Comparison of ENCODE assay signal across 21 cellular contexts in genomic region chr12:100346660-100347059, GRCh38. TPM values are rescaled to one million over a fixed set of nuclear protein-coding genes. Genes with fewer than 3 reads are reported as not detected.
DNase-seq lines count a peak whose midpoint lies in the region; ATAC-seq, FAIRE-seq and TF ChIP-seq lines count a peak whose summit lies in the region.
"Had no signal": no experiment of that assay in that cellular context is flagged by ENCODE, and none has a peak within 500 bp of the region (broad histone marks: within the 10 kb centered on the region; RNA-seq: fewer than 3 reads in every experiment).

No MANE protein-coding gene starts in this region.

- POLR2A ChIA-PET in K562 (lab: Yijun Ruan, JAX): no interaction called here

- no peak for FAIRE-seq in K562 (lab: Jason Lieb, UNC)
- FAIRE-seq: frontal cortex, kidney had no signal

- DNase-seq in DMS79 treated with DMSO at 0.1 percent for 48 hours (lab: John Stamatoyannopoulos, UW) (peak; percentile 33), HT1080 (ENCODE audit: low read depth) (peak; percentile 36), NCI-H524 treated with DMSO at 0.1 percent for 48 hours (lab: John Stamatoyannopoulos, UW) (peak; percentile 11), K562 (ENCODE audit: extremely low read depth in 1 of 4, low spot score in 3 of 4) (no peak), OCI-M2 (lab: John Stamatoyannopoulos, UW; ENCODE audit: unreplicated experiment) (no peak), HFFc6 (no peak), nephron progenitor cell (no peak), iPS-NIHi7 (ENCODE audit: extremely low spot score) (no peak)
- DNase-seq: activated B cell treated with CpG ODN at 0.5 μM for 24 hours; activated CD8-positive, alpha-beta T cell treated with anti-CD3 and anti-CD28 coated beads, Interleukin-2, amount 10 ng/mL, durations not matched to agents 7 days and 5 days; activated naive CD4-positive, alpha-beta T cell treated with Interleukin-2 at 50 U/mL for 16 hours; activated T-cell treated with anti-CD3 and anti-CD28 coated beads, Interleukin-2, amount 50 U/mL, for 1 hour; CD8-positive, alpha-beta memory T cell; dorsolateral prefrontal cortex; H7; kidney; SK-N-SH; stimulated activated CD4-positive, alpha-beta T cell treated with anti-CD3 and anti-CD28 coated beads, Interleukin-15, amount 100 ng/mL, for 24 hours had no signal

- no peaks in the 10 kb centered on the region for H4K20me1 ChIP-seq in K562 (replicated peaks; ENCODE audit: control insufficient read depth, insufficient read depth, low read length)

- no peak for TF ChIP-seq POLR2A in K562 (conservative IDR thresholded peaks at IDR 0.05)

- no peaks in the 10 kb centered on the region for H3K9me1 ChIP-seq in K562 (ENCODE audit: control insufficient read depth, insufficient read depth, low read length)

- H3K4me2 ChIP-seq in K562 (ENCODE audit: insufficient read depth, low read length): no peak overlapping the region
- H3K4me2 ChIP-seq: SK-N-SH had no signal

- CTCF ChIA-PET in K562 (lab: Yijun Ruan, JAX; ENCODE audit: low intra/inter-chr PET ratio): interaction anchor here (3.4 kb wide), 1 partner anchor 208 kb away, joined by 35 read pairs; no protein-coding TSS in a partner anchor

- H3K4me1 Mint-ChIP-seq in HFFc6 (ENCODE audit: low read depth): no peaks in the 10 kb centered on the region
- peaks cover 4% of the 10 kb centered on the region for H3K4me1 Mint-ChIP-seq in nephron progenitor cell
- H3K4me1 Mint-ChIP-seq: activated B cell treated with CpG ODN at 0.5 μM for 24 hours; CD8-positive, alpha-beta memory T cell had no signal

- H3K27ac Mint-ChIP-seq in HFFc6 (no peak overlapping the region), nephron progenitor cell (no peak overlapping the region)
- H3K27ac Mint-ChIP-seq: activated B cell treated with CpG ODN at 0.5 μM for 24 hours; activated CD8-positive, alpha-beta T cell treated with anti-CD3 and anti-CD28 coated beads, Interleukin-2, amount 10 ng/mL, durations not matched to agents 7 days and 5 days; CD8-positive, alpha-beta memory T cell had no signal

- no peaks in the 10 kb centered on the region; a peak in 1 of 5 replicates for H3K27me3 ChIP-seq in K562 (ENCODE audit: control insufficient read depth in 2 of 2, insufficient read depth in 2 of 2, low read length in 2 of 2)
- H3K27me3 ChIP-seq: dorsolateral prefrontal cortex had no signal

- no peak overlapping the region for H2AFZ ChIP-seq in K562 (ENCODE audit: low read depth, low read length)

- no peaks in the 10 kb centered on the region for H3K36me3 ChIP-seq in K562 (ENCODE audit: control insufficient read depth, insufficient read depth, low read length)

- no peak overlapping the region for H3K4me3 ChIP-seq in K562
- H3K4me3 ChIP-seq: dorsolateral prefrontal cortex had no signal

- H3K36me3 Mint-ChIP-seq in HFFc6 (ENCODE audit: low read depth): no peaks in the 10 kb centered on the region
- peaks cover 9% of the 10 kb centered on the region for H3K36me3 Mint-ChIP-seq in nephron progenitor cell (ENCODE audit: low read depth)

- no peak overlapping the region for H3K9ac ChIP-seq in K562 (ENCODE audit: insufficient read depth in 1 of 2, low read depth in 2 of 2, low read length in 2 of 2)
- H3K9ac ChIP-seq: SK-N-SH had no signal

- no peak; the same call in 2 of the 3 replicates for ATAC-seq in K562
- ATAC-seq: activated CD8-positive, alpha-beta T cell treated with anti-CD3 and anti-CD28 coated beads, Interleukin-2, amount 10 ng/mL, durations not matched to agents 7 days and 5 days had no signal

- in situ Hi-C loops in K562 (cut with MboI): loop anchor here (10.0 kb wide), 1 partner anchor 328 kb away; no protein-coding TSS in a partner anchor

- no peaks in the 10 kb centered on the region for H3K9me3 Mint-ChIP-seq in HFFc6
- peaks cover 3% of the 10 kb centered on the region for H3K9me3 Mint-ChIP-seq in nephron progenitor cell

- no peak for TF ChIP-seq EP300 in K562 (IDR thresholded peaks at IDR 0.05; ENCODE audit: low read length)

- TF ChIP-seq CTCF in K562 (IDR thresholded peaks at IDR 0.05 in 2 of 3, conservative IDR thresholded peaks at IDR 0.05 in 1 of 3; ENCODE audit: insufficient read depth in 2 of 3, low read depth in 1 of 3, low read length in 3 of 3) (no peak), HFFc6 (IDR thresholded peaks at IDR 0.05) (no peak), nephron progenitor cell (IDR thresholded peaks at IDR 0.05) (no peak)

- no peak overlapping the region for H3K27ac ChIP-seq in K562 (ENCODE audit: extremely low read depth, low read depth, low read length)
- H3K27ac ChIP-seq: dorsolateral prefrontal cortex had no signal

- no peak for TF ChIP-seq RAD21 in K562 (CRISPR knock-in tag; conservative IDR thresholded peaks at IDR 0.05 in 1 of 2, IDR thresholded peaks at IDR 0.05 in 1 of 2)

- intact Hi-C loops in K562 (cut with micrococcal nuclease): loop anchor here (5.0 kb wide), 2 partner anchors 131 to 326 kb away; no protein-coding TSS in a partner anchor

- no peaks in the 10 kb centered on the region for H3K4me1 ChIP-seq in K562 (replicated peaks in 1 of 2; ENCODE audit: control insufficient read depth in 2 of 2, insufficient read depth in 2 of 2, low read length in 2 of 2)

- H3K4me3 Mint-ChIP-seq in HFFc6: no peak overlapping the region
- H3K4me3 Mint-ChIP-seq in nephron progenitor cell: no peak overlapping the region
- H3K4me3 Mint-ChIP-seq: activated B cell treated with CpG ODN at 0.5 μM for 24 hours; activated CD8-positive, alpha-beta T cell treated with anti-CD3 and anti-CD28 coated beads, Interleukin-2, amount 10 ng/mL, durations not matched to agents 7 days and 5 days; CD8-positive, alpha-beta memory T cell had no signal

- no peaks in the 10 kb centered on the region for H3K79me2 ChIP-seq in K562 (ENCODE audit: control insufficient read depth, insufficient read depth, low read length)

- H3K27me3 Mint-ChIP-seq in HFFc6 (ENCODE audit: insufficient read depth): no peaks in the 10 kb centered on the region; the same call in 1 of the 2 replicates
- H3K27me3 Mint-ChIP-seq in nephron progenitor cell (ENCODE audit: low read depth, poor library complexity): no peaks in the 10 kb centered on the region
- H3K27me3 Mint-ChIP-seq: activated B cell treated with CpG ODN at 0.5 μM for 24 hours had no signal

- 24% methylated on average over 2 of the region's 3 CpGs for WGBS in K562 (ENCODE audit: insufficient coverage, low coverage, missing lambda C conversion rate)

- no TSS peak for BruUV-seq in K562 (replicated peaks; lab: Mats Ljungman, UMichigan)

- no peaks in the 10 kb centered on the region for H3K9me3 ChIP-seq in K562 (replicated peaks; ENCODE audit: control insufficient read depth, insufficient read depth, low read depth, low read length)
- H3K9me3 ChIP-seq: SK-N-SH had no signal

TF ChIP-seq in K562, 482 proteins besides CTCF, POLR2A, EP300 and RAD21:
- TF ChIP-seq ELK1 (CRISPR knock-in tag; IDR thresholded peaks at IDR 0.05) (no peak), ZNF384 (IDR thresholded peaks at IDR 0.05; ENCODE audit: low read depth, low read length) (0 out of 2 replicates have a peak, but pooled peaks have one; percentile 10)
TF ChIP-seq in K562: peak in this region for 1.

RNA-seq across cellular contexts. Expression of gene SLC17A8, which starts 10.2 kb away (rescaled TPM):
- total RNA-seq in HT1080 (2014; rRNA removed; shearing (Covaris generic)): not detected in 2 replicates
- polyA plus RNA-seq in HT1080 (2015; cell fraction: cytosol; rRNA removed): not detected in 2 replicates
- polyA plus RNA-seq in HT1080 (2015; cell fraction: nucleus; rRNA removed): not detected in 2 replicates
- total RNA-seq in K562 (2011; cell fraction: chromatin; rRNA removed; ENCODE audit: low replicate concordance): not detected in 2 replicates
- not detected in 2 replicates for total RNA-seq in K562 (2011; cell fraction: nucleolus; rRNA removed)
- total RNA-seq in K562 (2011; cell fraction: nucleoplasm; rRNA removed): not detected in 2 replicates
- total RNA-seq in K562 (2014; rRNA removed) (not detected in 2 replicates), K562 (2014; rRNA removed; fragmentation: Illumina TruSeq; extraction: Trizol) (not detected in 2 replicates), K562 (2015; rRNA removed; fragmentation: Illumina TruSeq; extraction: Trizol) (not detected in 2 replicates), K562 (2021) (not detected in 2 replicates)
- polyA plus RNA-seq in K562 (2011; rRNA removed) (not detected in 2 replicates), K562 (2014; fragmentation: Illumina TruSeq; extraction: Trizol) (not detected in 2 replicates), K562 (2014; fragmentation: Nextera tagmentation; extraction: Ambion mirVana) (not detected), K562 (2014; rRNA removed) (0.03 TPM in 1 of 2 replicates, not detected in the other)
- 0.01 TPM in 1 of 2 replicates, not detected in the other for polyA plus RNA-seq in K562 (2011; cell fraction: cytosol; rRNA removed)
- polyA plus RNA-seq in K562 (2011; cell fraction: nucleus; rRNA removed): not detected in 2 replicates
- polyA plus RNA-seq in K562 (2012): not detected in 2 replicates
- not detected in 2 replicates for polyA minus RNA-seq in K562 (2011; rRNA and poly(A)+ RNA removed)
- not detected in 2 replicates for polyA minus RNA-seq in K562 (2011; cell fraction: cytosol; rRNA and poly(A)+ RNA removed)
- not detected in 2 replicates for polyA minus RNA-seq in K562 (2011; cell fraction: nucleus; rRNA and poly(A)+ RNA removed)
- not detected for total RNA-seq in HFFc6 (2021; fragmentation: NEBNext Ultra II Directional; extraction: Animal tissue kit (Norgen Biotek cat#: 25700))
- total RNA-seq: activated B cell treated with CpG ODN at 0.5 μM for 24 hours; activated CD8-positive, alpha-beta T cell treated with anti-CD3 and anti-CD28 coated beads, Interleukin-2, amount 10 ng/mL, durations not matched to agents 7 days and 5 days; cardiac septum; CD8-positive, alpha-beta memory T cell; H7; omental fat pad had no signal
- polyA plus RNA-seq: CD8-positive, alpha-beta memory T cell; SK-N-SH had no signal

Comparison
In these comparisons a context has a peak if more than half of its experiments do, and no peak if none do; other contexts are left out.
1. DNase-seq: peak in DMS79 treated with DMSO at 0.1 percent for 48 hours (single experiment), HT1080 (single experiment) and NCI-H524 treated with DMSO at 0.1 percent for 48 hours (single experiment); none in K562 (0 of 4), OCI-M2 (single experiment), HFFc6 (single experiment), nephron progenitor cell (single experiment) and iPS-NIHi7 (single experiment).